18 cellular contexts compared by ENCODE assay signal in genomic region chr2:207113403-207113802, GRCh38.
DNase-seq lines count a peak whose midpoint lies in the region; ATAC-seq lines count a peak whose summit lies in the region.
"Had no signal": no experiment of that assay in that cellular context is flagged by ENCODE, and none has a peak within 500 bp of the region (broad histone marks: within the 10 kb centered on the region; RNA-seq: fewer than 3 reads in every experiment).

No MANE protein-coding gene starts in this region.

- ATAC-seq in GM21526 (IDR thresholded peaks at IDR 0.05; ENCODE audit: low FRiP score, unreplicated experiment): no peak
- ATAC-seq in GM19463 (IDR thresholded peaks at IDR 0.05; ENCODE audit: unreplicated experiment): no peak
- ATAC-seq: body of pancreas, GM12878, pancreas had no signal

- DNase-seq in DMS 273 (lab: John Stamatoyannopoulos, UW; ENCODE audit: unreplicated experiment) (peak; percentile 47), NCI-H1694 treated with DMSO at 0.1 percent for 48 hours (lab: John Stamatoyannopoulos, UW) (peak; percentile 97), anterior cingulate cortex (lab: John Stamatoyannopoulos, UW) (peak in 53 of 58 donors; percentile 3 to 86 (median 70)), middle frontal gyrus (ENCODE audit: extremely low spot score, low spot score) (peak; percentile 45), T-helper 9 cell (no peak)
- no peak for DNase-seq in stimulated activated CD4-positive, alpha-beta T cell treated with anti-CD3 and anti-CD28 coated beads, Interleukin-4, amount 100 ng/mL, for 4 hours
- DNase-seq: activated effector memory CD4-positive, alpha-beta T cell treated with anti-CD3 and anti-CD28 coated beads, Interleukin-2, amount 50 U/mL, for 16 hours; AML-193; body of pancreas; effector CD8-positive, alpha-beta T cell; EL; GOT3; MV-4-11; pancreas; SIG-M5 had no signal

Comparison
In these comparisons a context has a peak if more than half of its experiments do, and no peak if none do; other contexts are left out.
1. DNase-seq: peak in DMS 273 (single experiment), NCI-H1694 treated with DMSO at 0.1 percent for 48 hours (single experiment), anterior cingulate cortex (53 of 58) and middle frontal gyrus (single experiment); none in stimulated activated CD4-positive, alpha-beta T cell treated with anti-CD3 and anti-CD28 coated beads, Interleukin-4, amount 100 ng/mL, for 4 hours (0 of 2) and T-helper 9 cell (single experiment).